21 cellular contexts compared by ENCODE assay signal in genomic region chr16:13928644-13929043, GRCh38. TPM values are rescaled to one million over a fixed set of nuclear protein-coding genes. Genes with fewer than 3 reads are reported as not detected.
DNase-seq lines count a peak whose midpoint lies in the region; ATAC-seq, FAIRE-seq and TF ChIP-seq lines count a peak whose summit lies in the region.
"Had no signal": no experiment of that assay in that cellular context is flagged by ENCODE, and none has a peak within 500 bp of the region (broad histone marks: within the 10 kb centered on the region; RNA-seq: fewer than 3 reads in every experiment).

No MANE protein-coding gene starts in this region.

- no peak overlapping the region for H3K4me2 ChIP-seq in HepG2 (ENCODE audit: low read depth, low read length)

- no peaks in the 10 kb centered on the region for H3K27me3 ChIP-seq in HepG2 (ENCODE audit: control insufficient read depth in 1 of 2, insufficient read depth in 2 of 2, low read length in 2 of 2)
- no peaks in the 10 kb centered on the region for H3K27me3 ChIP-seq in right lobe of liver
- H3K27me3 ChIP-seq in adipocyte (replicated peaks; ENCODE audit: control insufficient read depth, insufficient read depth, low read length): no peaks in the 10 kb centered on the region
- no peaks in the 10 kb centered on the region for H3K27me3 ChIP-seq in HAP-1 (ENCODE audit: low read depth)

- H3K79me2 ChIP-seq in HepG2 (ENCODE audit: insufficient read depth, low read length): no peaks in the 10 kb centered on the region

- no peak overlapping the region for H3K4me3 ChIP-seq in HepG2 (replicated peaks in 1 of 3; ENCODE audit: insufficient read depth in 1 of 3, low read depth in 2 of 3, low read length in 3 of 3)
- no peak overlapping the region for H3K4me3 ChIP-seq in right lobe of liver
- no peak overlapping the region for H3K4me3 ChIP-seq in adipocyte (ENCODE audit: low read length)
- no peak overlapping the region for H3K4me3 ChIP-seq in HAP-1

- TF ChIP-seq POLR2A in HepG2 (IDR thresholded peaks at IDR 0.05; ENCODE audit: insufficient read depth in 1 of 2, low read depth in 2 of 2, low read length in 2 of 2): no peak
- no peak for TF ChIP-seq POLR2A in right lobe of liver (IDR thresholded peaks at IDR 0.05)

- H3K36me3 ChIP-seq in HepG2 (replicated peaks in 1 of 2; ENCODE audit: control insufficient read depth in 1 of 2, insufficient read depth in 2 of 2, low read length in 2 of 2): peaks cover 6 to 20% of the 10 kb centered on the region in 2 experiments; a peak in 4 of 5 replicates
- peaks cover 0 to 25% (median 8%) of the 10 kb centered on the region in 4 donors for H3K36me3 ChIP-seq in right lobe of liver
- peaks cover 18% of the 10 kb centered on the region for H3K36me3 ChIP-seq in adipocyte (ENCODE audit: control insufficient read depth, insufficient read depth, low read length, severe bottlenecking)
- H3K36me3 ChIP-seq in HAP-1 (replicated peaks): peaks cover 19% of the 10 kb centered on the region

- in situ Hi-C loops in HepG2 (cut with HindIII; ENCODE audit: extremely low pct_ligation_motif_present, low pct_unique_long_range_greater_than_20kb): loop anchor here (10.0 kb wide), 2 partner anchors 286 to 326 kb away; no protein-coding TSS in a partner anchor
- in situ Hi-C loops in HAP-1 (cut with MboI; ENCODE audit: low sequenced_read_pairs): loop anchor here (10.0 kb wide), 1 partner anchor 616 kb away; no protein-coding TSS in a partner anchor

- CTCF ChIA-PET in HepG2 (lab: Yijun Ruan, JAX; ENCODE audit: low intra/inter-chr PET ratio, low total read pairs): no interaction called here

- TF ChIP-seq EP300 in HepG2 (IDR thresholded peaks at IDR 0.05; ENCODE audit: low read depth in 2 of 2, low read length in 2 of 2): no peak
- no peak for TF ChIP-seq EP300 in HepG2 (CRISPR knock-in tag; IDR thresholded peaks at IDR 0.05; ENCODE audit: borderline replicate concordance)

- FAIRE-seq in HepG2 (lab: Jason Lieb, UNC): no peak
- peak; percentile 61 for FAIRE-seq in islet of Langerhans (lab: Jason Lieb, UNC)
- FAIRE-seq: GM12891, GM18507, H54 had no signal

- no peak overlapping the region for H3K27ac ChIP-seq in HepG2 (ENCODE audit: extremely low read length, insufficient read depth, low read length)
- no peak overlapping the region for H3K27ac ChIP-seq in right lobe of liver
- H3K27ac ChIP-seq: 22Rv1 had no signal

- H3K9me3 ChIP-seq in HepG2 (ENCODE audit: low read length) (no peaks in the 10 kb centered on the region), right lobe of liver (no peaks in the 10 kb centered on the region), adipocyte (ENCODE audit: control insufficient read depth, low read length) (no peaks in the 10 kb centered on the region), HAP-1 (no peaks in the 10 kb centered on the region)

- no peak for TF ChIP-seq RAD21 in HepG2 (CRISPR knock-in tag; IDR thresholded peaks at IDR 0.05)

- POLR2A ChIA-PET in HepG2 (lab: Yijun Ruan, JAX): no interaction called here

- 94% methylated on average over 3 of the region's 3 CpGs for WGBS in HepG2 (ENCODE audit: low lambda C conversion rate)
- 72% methylated on average over 3 of the region's 3 CpGs for WGBS in right lobe of liver (ENCODE audit: insufficient coverage, low coverage, low lambda C conversion rate, missing lambda C conversion rate)

- TF ChIP-seq CTCF in HepG2 (CRISPR knock-in tag; IDR thresholded peaks at IDR 0.05): no peak
- no peak for TF ChIP-seq CTCF in right lobe of liver (IDR thresholded peaks at IDR 0.05)

- no TSS peak for BruUV-seq in HepG2 (replicated peaks; lab: Mats Ljungman, UMichigan)

- ATAC-seq in HepG2: no peak
- no peak for ATAC-seq in right lobe of liver
- ATAC-seq in activated CD4-positive, CD25-positive, alpha-beta regulatory T cell treated with anti-CD3 and anti-CD28 coated beads, Interleukin-2, amount 50 U/mL, for 24 hours: no peak
- no peak for ATAC-seq in HG02763 (IDR thresholded peaks at IDR 0.05; ENCODE audit: unreplicated experiment)
- no peak for ATAC-seq in GM18519 (IDR thresholded peaks at IDR 0.05; ENCODE audit: low FRiP score, unreplicated experiment)

- H3K9ac ChIP-seq in HepG2 (ENCODE audit: insufficient read depth, low read depth, low read length) (no peak overlapping the region), adipocyte (ENCODE audit: low read length) (peak overlapping the region; percentile 26)

- H3K4me1 ChIP-seq in HepG2 (ENCODE audit: insufficient read depth, low read length) (no peaks in the 10 kb centered on the region), right lobe of liver (peaks cover 0 to 4% (median 0%) of the 10 kb centered on the region in 4 donors), adipocyte (ENCODE audit: control insufficient read depth, insufficient read depth, low read length) (peaks cover 24% of the 10 kb centered on the region), HAP-1 (no peaks in the 10 kb centered on the region)

- intact Hi-C loops in HepG2 (cut with micrococcal nuclease; ENCODE audit: unreplicated experiment): loop anchor here (5.0 to 10.0 kb wide), 2 partner anchors 144 to 206 kb away; partner anchors contain the start of gene MRTFB
- intact Hi-C loops in right lobe of liver (cut with DNase I): no loop called here

- H4K20me1 ChIP-seq in HepG2 (ENCODE audit: insufficient read depth, low read length): 0 out of 2 replicates have a peak, but pooled peaks cover 4% of the 10 kb centered on the region

- DNase-seq in HepG2 (ENCODE audit: low spot score): no peak
- DNase-seq in right lobe of liver: no peak
- no peak for DNase-seq in adipocyte (ENCODE audit: low read depth)
- no peak for DNase-seq in HAP-1 (ENCODE audit: low spot score in 2 of 2)
- DNase-seq: C1 segment of cervical spinal cord; Calu3; CD4-positive, alpha-beta memory T cell; COR-L47; DMS53; DMS79 treated with DMSO at 0.1 percent for 48 hours; GF-D8; GOT3; HCEC 1CT had no signal

- H2AFZ ChIP-seq in HepG2 (ENCODE audit: low read length): no peak overlapping the region

TF ChIP-seq in HepG2, 621 proteins besides CTCF, POLR2A, EP300 and RAD21 (continues in another document):
- no peak for TF ChIP-seq ZNF383 (CRISPR knock-in tag; IDR thresholded peaks at IDR 0.05; ENCODE audit: borderline replicate concordance)
- no peak for TF ChIP-seq PHF8 (CRISPR knock-in tag; IDR thresholded peaks at IDR 0.05)
- no peak for TF ChIP-seq KDM5B (CRISPR knock-in tag; IDR thresholded peaks at IDR 0.05; ENCODE audit: borderline replicate concordance)
- no peak for TF ChIP-seq NBN (conservative IDR thresholded peaks at IDR 0.05)
- no peak for TF ChIP-seq ZNF761 (CRISPR knock-in tag; conservative IDR thresholded peaks at IDR 0.05)
- TF ChIP-seq SNAPC2 (CRISPR knock-in tag; IDR thresholded peaks at IDR 0.05): no peak
- peak; percentile 94 for TF ChIP-seq MAFF (IDR thresholded peaks at IDR 0.05; ENCODE audit: low read depth, low read length)
- no peak for TF ChIP-seq RFX3 (CRISPR knock-in tag; IDR thresholded peaks at IDR 0.05)
- TF ChIP-seq ZBTB4 (CRISPR knock-in tag; IDR thresholded peaks at IDR 0.05; ENCODE audit: borderline replicate concordance): no peak
- no peak for TF ChIP-seq TBP (CRISPR knock-in tag; IDR thresholded peaks at IDR 0.05)
- TF ChIP-seq MAFK (conservative IDR thresholded peaks at IDR 0.05 in 1 of 2, IDR thresholded peaks at IDR 0.05 in 1 of 2; ENCODE audit: low read length in 2 of 2): peak; percentile 95 to 97

RNA-seq across cellular contexts. Expression of gene ERCC4, which starts 8.7 kb away (rescaled TPM):
- 15.2 and 27.9 TPM in 2 replicates for total RNA-seq in HepG2 (2016; rRNA removed; fragmentation: Illumina TruSeq; extraction: Trizol)
- total RNA-seq in HepG2 (2016; cell fraction: cytosol; rRNA removed; fragmentation: Illumina TruSeq; extraction: Trizol; ENCODE audit: low read depth): 15.7 and 17.8 TPM in 2 replicates
- total RNA-seq in HepG2 (2016; cell fraction: insoluble cytoplasmic fraction; rRNA removed; fragmentation: Illumina TruSeq; extraction: Trizol): 15.2 and 33.1 TPM in 2 replicates
- 5.6 and 5.8 TPM in 2 replicates for total RNA-seq in HepG2 (2016; cell fraction: membrane; rRNA removed; fragmentation: Illumina TruSeq; extraction: Trizol)
- 13.3 and 14.1 TPM in 2 replicates for total RNA-seq in HepG2 (2016; cell fraction: nucleus; rRNA removed; fragmentation: Illumina TruSeq; extraction: Trizol)
- polyA plus RNA-seq in HepG2 (2011; rRNA removed): 5.4 and 5.7 TPM in 2 replicates
- polyA plus RNA-seq in HepG2 (2011; cell fraction: cytosol; rRNA removed): 1.7 and 2.7 TPM in 2 replicates
- polyA plus RNA-seq in HepG2 (2011; cell fraction: nucleus; rRNA removed): 3.0 and 4.3 TPM in 2 replicates
- 6.4 and 8.2 TPM in 2 replicates for polyA plus RNA-seq in HepG2 (2012)
- polyA plus RNA-seq in HepG2 (2016; cell fraction: cytosol; fragmentation: Illumina TruSeq; extraction: Trizol; ENCODE audit: low read depth): 0.23 and 0.35 TPM in 2 replicates
- polyA plus RNA-seq in HepG2 (2016; cell fraction: insoluble cytoplasmic fraction; fragmentation: Illumina TruSeq; extraction: Trizol; ENCODE audit: low read depth): 8.7 and 9.8 TPM in 2 replicates
- 0.58 and 0.98 TPM in 2 replicates for polyA plus RNA-seq in HepG2 (2016; cell fraction: membrane; fragmentation: Illumina TruSeq; extraction: Trizol; ENCODE audit: low read depth)
- polyA plus RNA-seq in HepG2 (2016; cell fraction: nucleus; fragmentation: Illumina TruSeq; extraction: Trizol; ENCODE audit: insufficient read depth, low read depth): 8.7 and 13.2 TPM in 2 replicates
- polyA minus RNA-seq in HepG2 (2011; rRNA and poly(A)+ RNA removed; ENCODE audit: low replicate concordance): 26.2 and 26.7 TPM in 2 replicates
- polyA minus RNA-seq in HepG2 (2011; cell fraction: cytosol; rRNA and poly(A)+ RNA removed): 19.2 and 21.1 TPM in 2 replicates
- polyA minus RNA-seq in HepG2 (2011; cell fraction: nucleus; rRNA and poly(A)+ RNA removed): 15.1 and 21.3 TPM in 2 replicates
- 1 to 10 TPM; 3.4 to 7.3 (median 5.7) TPM for total RNA-seq in right lobe of liver
